In the genomic region with DNA sequence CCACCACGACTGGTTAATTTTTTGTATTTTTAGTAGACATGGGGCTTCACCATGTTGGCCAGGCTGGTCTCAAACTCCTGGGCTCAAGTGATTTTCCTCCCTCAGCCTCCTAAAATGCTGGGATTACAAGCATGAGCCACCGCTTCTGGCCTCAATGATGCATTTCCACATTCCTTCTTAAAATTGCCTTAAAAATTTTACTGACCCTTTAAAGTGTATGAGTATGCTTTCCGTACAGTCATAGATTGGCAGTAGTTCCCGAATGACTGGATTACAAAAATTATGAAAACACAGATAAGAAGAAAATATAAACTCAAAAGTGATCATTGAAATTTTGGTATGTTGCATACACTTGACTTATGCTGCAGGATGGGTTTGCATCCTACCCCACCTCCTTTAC, we compare ENCODE assay signal across 25 cellular contexts. TPM values are rescaled to one million over a fixed set of nuclear protein-coding genes. Genes with fewer than 3 reads are reported as not detected.
DNase-seq lines count a peak whose midpoint lies in the region; ATAC-seq and TF ChIP-seq lines count a peak whose summit lies in the region.
"Had no signal": no experiment of that assay in that cellular context is flagged by ENCODE, and none has a peak within 500 bp of the region (broad histone marks: within the 10 kb centered on the region; RNA-seq: fewer than 3 reads in every experiment).

No MANE protein-coding gene starts in this region.

- no peaks in the 10 kb centered on the region for H3K36me3 ChIP-seq in BJ (ENCODE audit: control insufficient read depth, insufficient read depth, low read length)
- H3K36me3 ChIP-seq in MG63, result no peaks in the 10 kb centered on the region
- H3K36me3 ChIP-seq in mesenchymal stem cell (ENCODE audit: control insufficient read depth in 1 of 2, insufficient read depth in 2 of 2, low read depth in 1 of 2, low read length in 2 of 2), result no peaks in the 10 kb centered on the region
- H3K36me3 ChIP-seq: breast epithelium, lower lobe of right lung had no signal

- H3K18ac ChIP-seq in mesenchymal stem cell (ENCODE audit: low read depth in 1 of 2, low read length in 2 of 2), result peak overlapping the region in 1 of 2 experiments; percentile 69

- 71% methylated on average over 2 of the region's 4 CpGs for WGBS in mesenchymal stem cell

- H3K4me3 ChIP-seq in BJ (ENCODE audit: low read depth, low read length) (no peak overlapping the region), MG63 (no peak overlapping the region), mesenchymal stem cell (ENCODE audit: insufficient read depth in 1 of 2, low read depth in 1 of 2, low read length in 2 of 2) (no peak overlapping the region)
- H3K4me3 ChIP-seq: breast epithelium, coronary artery, lower lobe of right lung, skin epidermis, testis had no signal

- DNase-seq in BJ (ENCODE audit: low read depth), result peak; percentile 41
- peak; percentile 61 for DNase-seq in MG63
- peak; percentile 52 for DNase-seq in dedifferentiated amniotic fluid mesenchymal stem cell (ENCODE audit: extremely low spot score)
- DNase-seq in mesenchymal stem cell, result peak; percentile 14
- DNase-seq in stimulated activated CD4-positive, alpha-beta T cell treated with anti-CD3 and anti-CD28 coated beads, Interleukin-4, amount 100 ng/mL, for 24 hours, result no peak
- DNase-seq in T-helper 9 cell, result no peak
- DNase-seq: activated B cell treated with CpG ODN at 0.5 μM for 24 hours; activated CD4-positive, alpha-beta T cell treated with anti-CD3 and anti-CD28 coated beads, Interleukin-2, amount 50 U/mL, for 48 hours; activated gamma-delta T cell; activated naive CD8-positive, alpha-beta T cell treated with anti-CD3 and anti-CD28 coated beads, Interleukin-2, amount 50 U/mL, for 24 hours; GOT3; kidney; lower lobe of right lung; NCI-H1436; NCI-H526; SK-N-SH; stimulated activated CD4-positive, alpha-beta T cell treated with anti-CD3 and anti-CD28 coated beads, Interleukin-1b, Interleukin-23, amount 100 ng/mL, for 48 hours; T-helper 2 cell; testis had no signal

- POLR2A ChIA-PET in BJ (lab: Charles Lee), result no interaction called here

- H2BK5ac ChIP-seq in mesenchymal stem cell (ENCODE audit: low read depth, low read length, poor library complexity, severe bottlenecking), result no peak overlapping the region

- H3K4me1 ChIP-seq in mesenchymal stem cell (ENCODE audit: control insufficient read depth, insufficient read depth, low read depth, low read length), result peaks cover 2% of the 10 kb centered on the region
- H3K4me1 ChIP-seq: breast epithelium, lower lobe of right lung, testis had no signal

- ATAC-seq in GM18867 (IDR thresholded peaks at IDR 0.05; ENCODE audit: unreplicated experiment) (no peak), GM18502 (IDR thresholded peaks at IDR 0.05; ENCODE audit: poor library complexity, unreplicated experiment) (no peak)
- ATAC-seq: activated naive CD8-positive, alpha-beta T cell treated with anti-CD3 and anti-CD28 coated beads, Interleukin-2, amount 50 U/mL, for 24 hours; lower lobe of right lung; stimulated activated effector memory CD8-positive, alpha-beta T cell treated with anti-CD3 and anti-CD28 coated beads, Interleukin-12 subunit alpha, Interleukin-12 subunit beta, amount 100 ng/mL, for 72 hours had no signal

- no peak overlapping the region for H4K8ac ChIP-seq in mesenchymal stem cell (ENCODE audit: low read length)

- H2BK120ac ChIP-seq in mesenchymal stem cell (ENCODE audit: low read depth, low read length), result no peak overlapping the region

- H3K14ac ChIP-seq in mesenchymal stem cell (ENCODE audit: low read length in 2 of 2), result no peak overlapping the region

- H3K9ac ChIP-seq in mesenchymal stem cell (ENCODE audit: low read length), result peak overlapping the region; percentile 64
- H3K9ac ChIP-seq: SK-N-SH had no signal

- no peak overlapping the region for H3K27ac ChIP-seq in mesenchymal stem cell (ENCODE audit: low read length, poor library complexity, severe bottlenecking)
- H3K27ac ChIP-seq: breast epithelium, coronary artery, lower lobe of right lung, skin epidermis, testis had no signal

- H3K9me3 ChIP-seq in MG63 (no peaks in the 10 kb centered on the region; the same call in 1 of the 2 replicates), mesenchymal stem cell (ENCODE audit: control insufficient read depth, low read length) (no peaks in the 10 kb centered on the region)
- H3K9me3 ChIP-seq: breast epithelium, lower lobe of right lung, SK-N-SH, testis had no signal

- H3K23ac ChIP-seq in mesenchymal stem cell (ENCODE audit: low read length in 2 of 2), result no peak overlapping the region

- no peak overlapping the region for H2BK15ac ChIP-seq in mesenchymal stem cell (ENCODE audit: low read depth, poor library complexity, severe bottlenecking)

- peak overlapping the region in 1 of 2 experiments; percentile 96 for H2BK12ac ChIP-seq in mesenchymal stem cell (ENCODE audit: low read length in 2 of 2)

- CTCF ChIA-PET in BJ (lab: Yijun Ruan, JAX), result interaction anchor here (1.1 kb wide), 1 partner anchor 271 kb away, joined by 4 read pairs; no protein-coding TSS in a partner anchor

- H3K27me3 ChIP-seq in BJ (ENCODE audit: control insufficient read depth, insufficient read depth, low read length) (no peaks in the 10 kb centered on the region), MG63 (no peaks in the 10 kb centered on the region), mesenchymal stem cell (ENCODE audit: control insufficient read depth in 1 of 2, insufficient read depth in 1 of 2, low read length in 2 of 2) (no peaks in the 10 kb centered on the region)
- H3K27me3 ChIP-seq: breast epithelium, testis had no signal

- no peak overlapping the region for H4K91ac ChIP-seq in mesenchymal stem cell (ENCODE audit: low read length)

- H3K4me2 ChIP-seq in mesenchymal stem cell (ENCODE audit: low read length, poor library complexity, severe bottlenecking), result no peak overlapping the region
- H3K4me2 ChIP-seq: SK-N-SH had no signal

- no peak for TF ChIP-seq CTCF in BJ (IDR thresholded peaks at IDR 0.05; ENCODE audit: insufficient read depth, low read depth, low read length)

- no peaks in the 10 kb centered on the region for H3K79me1 ChIP-seq in mesenchymal stem cell (replicated peaks; ENCODE audit: low read length, poor library complexity, severe bottlenecking)

- H2AK5ac ChIP-seq in mesenchymal stem cell (ENCODE audit: low read length, severe bottlenecking), result no peak overlapping the region

- H2AFZ ChIP-seq in mesenchymal stem cell (ENCODE audit: low read depth, low read length), result no peak overlapping the region

- H3K4ac ChIP-seq in mesenchymal stem cell (ENCODE audit: low read depth in 1 of 2, low read length in 2 of 2), result no peak overlapping the region

RNA-seq across cellular contexts. Expression of gene ANKRD55, which starts 27.0 kb away (rescaled TPM):
- not detected in 2 replicates for polyA plus RNA-seq in BJ (2011; rRNA removed)
- polyA minus RNA-seq in BJ (2011; rRNA and poly(A)+ RNA removed), result not detected in 2 replicates
- total RNA-seq in MG63 (2014; rRNA removed; shearing (Covaris generic); ENCODE audit: low replicate concordance), result not detected in 2 replicates
- polyA plus RNA-seq in mesenchymal stem cell (2013, experiment 1 of 2), result 0.91 TPM
- 0.86 TPM for polyA plus RNA-seq in mesenchymal stem cell (2013, experiment 2 of 2)
- total RNA-seq: activated B cell treated with CpG ODN at 0.5 μM for 24 hours had no signal
- polyA plus RNA-seq: SK-N-SH had no signal

Comparison
In these comparisons a context has a peak if more than half of its experiments do, and no peak if none do; other contexts are left out.
1. DNase-seq: peak in BJ (single experiment), MG63 (single experiment), dedifferentiated amniotic fluid mesenchymal stem cell (single experiment) and mesenchymal stem cell (single experiment); none in stimulated activated CD4-positive, alpha-beta T cell treated with anti-CD3 and anti-CD28 coated beads, Interleukin-4, amount 100 ng/mL, for 24 hours (single experiment) and T-helper 9 cell (single experiment).